ENCODE assay signal across 1 cellular context in the genomic region with DNA sequence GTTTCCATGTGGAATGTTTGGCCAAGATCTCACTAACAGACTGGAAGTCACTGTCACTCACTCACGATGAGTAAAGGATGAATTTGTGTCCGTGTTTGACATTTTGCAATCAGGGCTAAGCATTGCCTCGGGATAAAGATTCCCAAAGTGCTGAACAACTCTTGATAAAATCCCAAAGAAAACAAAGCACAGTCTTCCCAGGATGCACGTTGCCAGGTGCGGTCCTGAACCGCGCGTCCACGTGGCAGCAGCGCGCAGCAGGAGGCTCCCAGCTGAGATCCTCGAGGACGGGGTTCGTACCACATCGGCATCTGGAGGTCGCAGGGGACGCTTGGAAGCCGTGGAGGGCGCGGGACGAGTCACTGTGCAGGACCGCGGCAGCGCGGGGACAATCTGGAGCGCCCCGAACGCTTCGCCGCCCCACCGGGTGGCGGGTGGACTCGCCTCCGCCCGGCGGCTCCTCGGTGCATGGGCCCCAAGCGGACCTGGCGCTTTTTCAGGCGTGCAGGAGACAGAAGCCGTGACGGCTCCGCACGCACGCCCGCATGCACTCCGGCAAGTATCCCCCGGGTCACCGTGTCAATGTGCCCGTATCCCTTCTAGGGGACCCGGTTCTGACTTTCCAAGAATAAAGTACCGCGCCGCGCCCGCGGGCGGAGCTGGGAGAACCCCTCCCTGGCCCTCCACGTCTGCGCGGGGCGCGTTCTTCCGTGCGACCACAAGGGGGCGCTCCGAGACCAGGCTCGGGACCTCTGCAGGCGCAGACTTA.
TF ChIP-seq lines count a peak whose summit lies in the region.

No MANE protein-coding gene starts in this region.

TF ChIP-seq in HepG2, 621 proteins besides CTCF, POLR2A, EP300 and RAD21 (continued from another document and continues in another):
- TF ChIP-seq, protein P1, sequence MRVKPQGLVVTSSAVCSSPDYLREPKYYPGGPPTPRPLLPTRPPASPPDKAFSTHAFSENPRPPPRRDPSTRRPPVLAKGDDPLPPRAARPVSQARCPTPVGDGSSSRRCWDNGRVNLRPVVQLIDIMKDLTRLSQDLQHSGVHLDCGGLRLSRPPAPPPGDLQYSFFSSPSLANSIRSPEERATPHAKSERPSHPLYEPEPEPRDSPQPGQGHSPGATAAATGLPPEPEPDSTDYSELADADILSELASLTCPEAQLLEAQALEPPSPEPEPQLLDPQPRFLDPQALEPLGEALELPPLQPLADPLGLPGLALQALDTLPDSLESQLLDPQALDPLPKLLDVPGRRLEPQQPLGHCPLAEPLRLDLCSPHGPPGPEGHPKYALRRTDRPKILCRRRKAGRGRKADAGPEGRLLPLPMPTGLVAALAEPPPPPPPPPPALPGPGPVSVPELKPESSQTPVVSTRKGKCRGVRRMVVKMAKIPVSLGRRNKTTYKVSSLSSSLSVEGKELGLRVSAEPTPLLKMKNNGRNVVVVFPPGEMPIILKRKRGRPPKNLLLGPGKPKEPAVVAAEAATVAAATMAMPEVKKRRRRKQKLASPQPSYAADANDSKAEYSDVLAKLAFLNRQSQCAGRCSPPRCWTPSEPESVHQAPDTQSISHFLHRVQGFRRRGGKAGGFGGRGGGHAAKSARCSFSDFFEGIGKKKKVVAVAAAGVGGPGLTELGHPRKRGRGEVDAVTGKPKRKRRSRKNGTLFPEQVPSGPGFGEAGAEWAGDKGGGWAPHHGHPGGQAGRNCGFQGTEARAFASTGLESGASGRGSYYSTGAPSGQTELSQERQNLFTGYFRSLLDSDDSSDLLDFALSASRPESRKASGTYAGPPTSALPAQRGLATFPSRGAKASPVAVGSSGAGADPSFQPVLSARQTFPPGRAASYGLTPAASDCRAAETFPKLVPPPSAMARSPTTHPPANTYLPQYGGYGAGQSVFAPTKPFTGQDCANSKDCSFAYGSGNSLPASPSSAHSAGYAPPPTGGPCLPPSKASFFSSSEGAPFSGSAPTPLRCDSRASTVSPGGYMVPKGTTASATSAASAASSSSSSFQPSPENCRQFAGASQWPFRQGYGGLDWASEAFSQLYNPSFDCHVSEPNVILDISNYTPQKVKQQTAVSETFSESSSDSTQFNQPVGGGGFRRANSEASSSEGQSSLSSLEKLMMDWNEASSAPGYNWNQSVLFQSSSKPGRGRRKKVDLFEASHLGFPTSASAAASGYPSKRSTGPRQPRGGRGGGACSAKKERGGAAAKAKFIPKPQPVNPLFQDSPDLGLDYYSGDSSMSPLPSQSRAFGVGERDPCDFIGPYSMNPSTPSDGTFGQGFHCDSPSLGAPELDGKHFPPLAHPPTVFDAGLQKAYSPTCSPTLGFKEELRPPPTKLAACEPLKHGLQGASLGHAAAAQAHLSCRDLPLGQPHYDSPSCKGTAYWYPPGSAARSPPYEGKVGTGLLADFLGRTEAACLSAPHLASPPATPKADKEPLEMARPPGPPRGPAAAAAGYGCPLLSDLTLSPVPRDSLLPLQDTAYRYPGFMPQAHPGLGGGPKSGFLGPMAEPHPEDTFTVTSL (CRISPR knock-in tag; IDR thresholded peaks at IDR 0.05; ENCODE audit: borderline replicate concordance), result no peak; the same call in none of the 2 replicates
- TF ChIP-seq SCMH1 (CRISPR knock-in tag; IDR thresholded peaks at IDR 0.05; ENCODE audit: borderline replicate concordance) (no peak), FOXA3 (CRISPR knock-in tag; IDR thresholded peaks at IDR 0.05) (peak; percentile 34; the same call in 1 of the 2 replicates), JUND (CRISPR knock-in tag; IDR thresholded peaks at IDR 0.05) (0 out of 2 replicates have a peak, but pooled peaks have one; percentile 13), NBN (conservative IDR thresholded peaks at IDR 0.05) (no peak), ZNF563 (CRISPR knock-in tag; IDR thresholded peaks at IDR 0.05) (peak; percentile 95), KLF6 (CRISPR knock-in tag; IDR thresholded peaks at IDR 0.05) (peak; percentile 94), CEBPB (IDR thresholded peaks at IDR 0.05; ENCODE audit: borderline replicate concordance, low read depth, low read length) (peak; percentile 35; the same call in 1 of the 2 replicates), ZNF616 (CRISPR knock-in tag; IDR thresholded peaks at IDR 0.05; ENCODE audit: low read depth) (peak; percentile 94), ZNF484 (CRISPR knock-in tag; IDR thresholded peaks at IDR 0.05; ENCODE audit: borderline replicate concordance, low read depth) (peak; percentile 91), ZFP36L2 (CRISPR knock-in tag; IDR thresholded peaks at IDR 0.05) (0 out of 2 replicates have a peak, but pooled peaks have one; percentile 55), RXRA (CRISPR knock-in tag; IDR thresholded peaks at IDR 0.05) (peak; percentile 71; the same call in 1 of the 2 replicates), PTBP1 (IDR thresholded peaks at IDR 0.05; ENCODE audit: low read depth, low read length, poor library complexity, severe bottlenecking) (no peak), HNRNPK (IDR thresholded peaks at IDR 0.05; ENCODE audit: low read depth, low read length, poor library complexity, severe bottlenecking) (no peak), AHR (CRISPR knock-in tag; IDR thresholded peaks at IDR 0.05) (peak; percentile 94; the same call in 1 of the 2 replicates), ZNF557 (CRISPR knock-in tag; IDR thresholded peaks at IDR 0.05) (peak; percentile 62; the same call in 1 of the 2 replicates), MED1 (CRISPR knock-in tag; IDR thresholded peaks at IDR 0.05) (no peak), MYNN (CRISPR knock-in tag; IDR thresholded peaks at IDR 0.05; ENCODE audit: low read depth) (0 out of 2 replicates have a peak, but pooled peaks have one; percentile 32), ESRRA (CRISPR knock-in tag; IDR thresholded peaks at IDR 0.05; ENCODE audit: low read depth) (no peak; the same call in 1 of the 2 replicates), RORA (CRISPR knock-in tag; IDR thresholded peaks at IDR 0.05) (no peak), NCOR1 (IDR thresholded peaks at IDR 0.05; ENCODE audit: borderline replicate concordance, low read length) (no peak), SRSF4 (IDR thresholded peaks at IDR 0.05; ENCODE audit: low read depth, low read length, poor library complexity, severe bottlenecking) (no peak), SIN3A (IDR thresholded peaks at IDR 0.05; ENCODE audit: borderline replicate concordance, low read depth, low read length) (peak; percentile 31; the same call in 1 of the 2 replicates), IRX3 (CRISPR knock-in tag; IDR thresholded peaks at IDR 0.05; ENCODE audit: borderline replicate concordance, low read depth) (peak; percentile 62; the same call in 1 of the 2 replicates), ZNF12 (CRISPR knock-in tag; IDR thresholded peaks at IDR 0.05) (peak; percentile 71), RFX1 (IDR thresholded peaks at IDR 0.05) (no peak), AKAP8 (CRISPR knock-in tag; IDR thresholded peaks at IDR 0.05) (0 out of 2 replicates have a peak, but pooled peaks have one; percentile 75), SP5 (CRISPR knock-in tag; IDR thresholded peaks at IDR 0.05; ENCODE audit: borderline replicate concordance, low read depth) (peak; percentile 17; the same call in 1 of the 2 replicates), ZSCAN25 (CRISPR knock-in tag; IDR thresholded peaks at IDR 0.05) (peak; percentile 83), TBX2 (CRISPR knock-in tag; IDR thresholded peaks at IDR 0.05; ENCODE audit: borderline replicate concordance) (peak; percentile 90)
- TF ChIP-seq, protein P2, sequence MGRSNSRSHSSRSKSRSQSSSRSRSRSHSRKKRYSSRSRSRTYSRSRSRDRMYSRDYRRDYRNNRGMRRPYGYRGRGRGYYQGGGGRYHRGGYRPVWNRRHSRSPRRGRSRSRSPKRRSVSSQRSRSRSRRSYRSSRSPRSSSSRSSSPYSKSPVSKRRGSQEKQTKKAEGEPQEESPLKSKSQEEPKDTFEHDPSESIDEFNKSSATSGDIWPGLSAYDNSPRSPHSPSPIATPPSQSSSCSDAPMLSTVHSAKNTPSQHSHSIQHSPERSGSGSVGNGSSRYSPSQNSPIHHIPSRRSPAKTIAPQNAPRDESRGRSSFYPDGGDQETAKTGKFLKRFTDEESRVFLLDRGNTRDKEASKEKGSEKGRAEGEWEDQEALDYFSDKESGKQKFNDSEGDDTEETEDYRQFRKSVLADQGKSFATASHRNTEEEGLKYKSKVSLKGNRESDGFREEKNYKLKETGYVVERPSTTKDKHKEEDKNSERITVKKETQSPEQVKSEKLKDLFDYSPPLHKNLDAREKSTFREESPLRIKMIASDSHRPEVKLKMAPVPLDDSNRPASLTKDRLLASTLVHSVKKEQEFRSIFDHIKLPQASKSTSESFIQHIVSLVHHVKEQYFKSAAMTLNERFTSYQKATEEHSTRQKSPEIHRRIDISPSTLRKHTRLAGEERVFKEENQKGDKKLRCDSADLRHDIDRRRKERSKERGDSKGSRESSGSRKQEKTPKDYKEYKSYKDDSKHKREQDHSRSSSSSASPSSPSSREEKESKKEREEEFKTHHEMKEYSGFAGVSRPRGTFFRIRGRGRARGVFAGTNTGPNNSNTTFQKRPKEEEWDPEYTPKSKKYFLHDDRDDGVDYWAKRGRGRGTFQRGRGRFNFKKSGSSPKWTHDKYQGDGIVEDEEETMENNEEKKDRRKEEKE (IDR thresholded peaks at IDR 0.05), result no peak
- TF ChIP-seq, protein P3, sequence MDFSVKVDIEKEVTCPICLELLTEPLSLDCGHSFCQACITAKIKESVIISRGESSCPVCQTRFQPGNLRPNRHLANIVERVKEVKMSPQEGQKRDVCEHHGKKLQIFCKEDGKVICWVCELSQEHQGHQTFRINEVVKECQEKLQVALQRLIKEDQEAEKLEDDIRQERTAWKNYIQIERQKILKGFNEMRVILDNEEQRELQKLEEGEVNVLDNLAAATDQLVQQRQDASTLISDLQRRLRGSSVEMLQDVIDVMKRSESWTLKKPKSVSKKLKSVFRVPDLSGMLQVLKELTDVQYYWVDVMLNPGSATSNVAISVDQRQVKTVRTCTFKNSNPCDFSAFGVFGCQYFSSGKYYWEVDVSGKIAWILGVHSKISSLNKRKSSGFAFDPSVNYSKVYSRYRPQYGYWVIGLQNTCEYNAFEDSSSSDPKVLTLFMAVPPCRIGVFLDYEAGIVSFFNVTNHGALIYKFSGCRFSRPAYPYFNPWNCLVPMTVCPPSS (IDR thresholded peaks at IDR 0.05), result no peak
- TF ChIP-seq, protein P4, sequence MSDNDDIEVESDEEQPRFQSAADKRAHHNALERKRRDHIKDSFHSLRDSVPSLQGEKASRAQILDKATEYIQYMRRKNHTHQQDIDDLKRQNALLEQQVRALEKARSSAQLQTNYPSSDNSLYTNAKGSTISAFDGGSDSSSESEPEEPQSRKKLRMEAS (IDR thresholded peaks at IDR 0.05), result peak; percentile 99
- TF ChIP-seq, protein P5, sequence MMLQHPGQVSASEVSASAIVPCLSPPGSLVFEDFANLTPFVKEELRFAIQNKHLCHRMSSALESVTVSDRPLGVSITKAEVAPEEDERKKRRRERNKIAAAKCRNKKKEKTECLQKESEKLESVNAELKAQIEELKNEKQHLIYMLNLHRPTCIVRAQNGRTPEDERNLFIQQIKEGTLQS (CRISPR knock-in tag; IDR thresholded peaks at IDR 0.05), result no peak; the same call in 1 of the 2 replicates
- TF ChIP-seq, protein P6, sequence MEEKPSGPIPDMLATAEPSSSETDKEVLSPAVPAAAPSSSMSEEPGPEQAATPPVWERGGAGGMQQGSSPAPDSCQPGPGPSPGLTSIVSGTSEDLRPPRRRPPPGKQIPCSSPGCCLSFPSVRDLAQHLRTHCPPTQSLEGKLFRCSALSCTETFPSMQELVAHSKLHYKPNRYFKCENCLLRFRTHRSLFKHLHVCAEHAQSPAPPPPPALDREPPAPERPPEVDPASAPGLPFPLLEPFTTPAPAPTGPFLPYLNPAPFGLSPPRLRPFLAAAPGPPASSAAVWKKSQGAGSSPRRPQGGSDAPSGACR (CRISPR knock-in tag; IDR thresholded peaks at IDR 0.05), result peak; percentile 84
- TF ChIP-seq, protein P7, sequence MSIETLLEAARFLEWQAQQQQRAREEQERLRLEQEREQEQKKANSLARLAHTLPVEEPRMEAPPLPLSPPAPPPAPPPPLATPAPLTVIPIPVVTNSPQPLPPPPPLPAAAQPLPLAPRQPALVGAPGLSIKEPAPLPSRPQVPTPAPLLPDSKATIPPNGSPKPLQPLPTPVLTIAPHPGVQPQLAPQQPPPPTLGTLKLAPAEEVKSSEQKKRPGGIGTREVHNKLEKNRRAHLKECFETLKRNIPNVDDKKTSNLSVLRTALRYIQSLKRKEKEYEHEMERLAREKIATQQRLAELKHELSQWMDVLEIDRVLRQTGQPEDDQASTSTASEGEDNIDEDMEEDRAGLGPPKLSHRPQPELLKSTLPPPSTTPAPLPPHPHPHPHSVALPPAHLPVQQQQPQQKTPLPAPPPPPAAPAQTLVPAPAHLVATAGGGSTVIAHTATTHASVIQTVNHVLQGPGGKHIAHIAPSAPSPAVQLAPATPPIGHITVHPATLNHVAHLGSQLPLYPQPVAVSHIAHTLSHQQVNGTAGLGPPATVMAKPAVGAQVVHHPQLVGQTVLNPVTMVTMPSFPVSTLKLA (IDR thresholded peaks at IDR 0.05), result peak; percentile 53; the same call in 1 of the 2 replicates
- TF ChIP-seq, protein P8, sequence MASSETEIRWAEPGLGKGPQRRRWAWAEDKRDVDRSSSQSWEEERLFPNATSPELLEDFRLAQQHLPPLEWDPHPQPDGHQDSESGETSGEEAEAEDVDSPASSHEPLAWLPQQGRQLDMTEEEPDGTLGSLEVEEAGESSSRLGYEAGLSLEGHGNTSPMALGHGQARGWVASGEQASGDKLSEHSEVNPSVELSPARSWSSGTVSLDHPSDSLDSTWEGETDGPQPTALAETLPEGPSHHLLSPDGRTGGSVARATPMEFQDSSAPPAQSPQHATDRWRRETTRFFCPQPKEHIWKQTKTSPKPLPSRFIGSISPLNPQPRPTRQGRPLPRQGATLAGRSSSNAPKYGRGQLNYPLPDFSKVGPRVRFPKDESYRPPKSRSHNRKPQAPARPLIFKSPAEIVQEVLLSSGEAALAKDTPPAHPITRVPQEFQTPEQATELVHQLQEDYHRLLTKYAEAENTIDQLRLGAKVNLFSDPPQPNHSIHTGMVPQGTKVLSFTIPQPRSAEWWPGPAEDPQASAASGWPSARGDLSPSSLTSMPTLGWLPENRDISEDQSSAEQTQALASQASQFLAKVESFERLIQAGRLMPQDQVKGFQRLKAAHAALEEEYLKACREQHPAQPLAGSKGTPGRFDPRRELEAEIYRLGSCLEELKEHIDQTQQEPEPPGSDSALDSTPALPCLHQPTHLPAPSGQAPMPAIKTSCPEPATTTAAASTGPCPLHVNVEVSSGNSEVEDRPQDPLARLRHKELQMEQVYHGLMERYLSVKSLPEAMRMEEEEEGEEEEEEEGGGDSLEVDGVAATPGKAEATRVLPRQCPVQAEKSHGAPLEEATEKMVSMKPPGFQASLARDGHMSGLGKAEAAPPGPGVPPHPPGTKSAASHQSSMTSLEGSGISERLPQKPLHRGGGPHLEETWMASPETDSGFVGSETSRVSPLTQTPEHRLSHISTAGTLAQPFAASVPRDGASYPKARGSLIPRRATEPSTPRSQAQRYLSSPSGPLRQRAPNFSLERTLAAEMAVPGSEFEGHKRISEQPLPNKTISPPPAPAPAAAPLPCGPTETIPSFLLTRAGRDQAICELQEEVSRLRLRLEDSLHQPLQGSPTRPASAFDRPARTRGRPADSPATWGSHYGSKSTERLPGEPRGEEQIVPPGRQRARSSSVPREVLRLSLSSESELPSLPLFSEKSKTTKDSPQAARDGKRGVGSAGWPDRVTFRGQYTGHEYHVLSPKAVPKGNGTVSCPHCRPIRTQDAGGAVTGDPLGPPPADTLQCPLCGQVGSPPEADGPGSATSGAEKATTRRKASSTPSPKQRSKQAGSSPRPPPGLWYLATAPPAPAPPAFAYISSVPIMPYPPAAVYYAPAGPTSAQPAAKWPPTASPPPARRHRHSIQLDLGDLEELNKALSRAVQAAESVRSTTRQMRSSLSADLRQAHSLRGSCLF (CRISPR knock-in tag; IDR thresholded peaks at IDR 0.05; ENCODE audit: borderline replicate concordance), result 0 out of 2 replicates have a peak, but pooled peaks have one; percentile 74
